ENCODE assay signal across 1 cellular context in the genomic region with DNA sequence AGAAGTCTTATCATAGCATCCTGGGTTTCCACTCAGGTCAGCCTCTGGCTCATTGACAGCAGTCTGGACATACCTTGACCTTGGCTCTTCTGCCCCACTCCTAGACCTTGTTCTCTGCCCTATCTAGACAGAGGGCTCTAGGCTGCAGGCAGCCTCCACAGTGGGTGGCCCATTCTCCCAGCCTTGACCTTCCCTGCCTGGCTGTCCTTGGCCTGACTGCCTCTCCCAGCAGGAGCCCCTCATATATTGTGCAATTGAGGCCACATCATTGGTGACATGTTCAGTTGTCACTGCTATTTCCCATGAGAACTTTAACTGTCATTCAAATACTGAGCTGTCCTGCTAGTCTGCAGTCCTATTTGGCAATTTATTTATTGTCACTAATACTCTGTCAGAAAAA.
TF ChIP-seq lines count a peak whose summit lies in the region.

No MANE protein-coding gene starts in this region.

TF ChIP-seq in SK-N-SH treated with all-trans-retinoic acid at 6 μM for 48 hours, 23 proteins besides CTCF, POLR2A, EP300 and RAD21 (continued from another document):
- TF ChIP-seq TSHZ2 (CRISPR knock-in tag; IDR thresholded peaks at IDR 0.05) = no peak
- TF ChIP-seq ZNF565 (CRISPR knock-in tag; conservative IDR thresholded peaks at IDR 0.05; ENCODE audit: low read depth) = no peak
- no peak for TF ChIP-seq PPARA (CRISPR knock-in tag; IDR thresholded peaks at IDR 0.05; ENCODE audit: borderline replicate concordance)
- no peak for TF ChIP-seq BACH2 (CRISPR knock-in tag; IDR thresholded peaks at IDR 0.05; ENCODE audit: borderline replicate concordance)
- TF ChIP-seq CSRNP3 (CRISPR knock-in tag; IDR thresholded peaks at IDR 0.05) = no peak
- TF ChIP-seq TCF4 (CRISPR knock-in tag; IDR thresholded peaks at IDR 0.05; ENCODE audit: borderline replicate concordance) = no peak
- TF ChIP-seq ZNF70 (CRISPR knock-in tag; IDR thresholded peaks at IDR 0.05) = no peak
- TF ChIP-seq ZNF8 (CRISPR knock-in tag; IDR thresholded peaks at IDR 0.05) = no peak
- no peak for TF ChIP-seq ZFP3 (CRISPR knock-in tag; IDR thresholded peaks at IDR 0.05)
- no peak for TF ChIP-seq ARNTL (CRISPR knock-in tag; IDR thresholded peaks at IDR 0.05; ENCODE audit: borderline replicate concordance, low read depth)
- no peak for TF ChIP-seq GLIS3 (CRISPR knock-in tag; IDR thresholded peaks at IDR 0.05)
- no peak for TF ChIP-seq PATZ1 (CRISPR knock-in tag; IDR thresholded peaks at IDR 0.05; ENCODE audit: borderline replicate concordance)
- TF ChIP-seq ZC3H10 (CRISPR knock-in tag; IDR thresholded peaks at IDR 0.05) = no peak
TF ChIP-seq in SK-N-SH treated with all-trans-retinoic acid at 6 μM for 48 hours: peak in this region for 0.
